1 cellular context compared by ENCODE assay signal in the genomic region with DNA sequence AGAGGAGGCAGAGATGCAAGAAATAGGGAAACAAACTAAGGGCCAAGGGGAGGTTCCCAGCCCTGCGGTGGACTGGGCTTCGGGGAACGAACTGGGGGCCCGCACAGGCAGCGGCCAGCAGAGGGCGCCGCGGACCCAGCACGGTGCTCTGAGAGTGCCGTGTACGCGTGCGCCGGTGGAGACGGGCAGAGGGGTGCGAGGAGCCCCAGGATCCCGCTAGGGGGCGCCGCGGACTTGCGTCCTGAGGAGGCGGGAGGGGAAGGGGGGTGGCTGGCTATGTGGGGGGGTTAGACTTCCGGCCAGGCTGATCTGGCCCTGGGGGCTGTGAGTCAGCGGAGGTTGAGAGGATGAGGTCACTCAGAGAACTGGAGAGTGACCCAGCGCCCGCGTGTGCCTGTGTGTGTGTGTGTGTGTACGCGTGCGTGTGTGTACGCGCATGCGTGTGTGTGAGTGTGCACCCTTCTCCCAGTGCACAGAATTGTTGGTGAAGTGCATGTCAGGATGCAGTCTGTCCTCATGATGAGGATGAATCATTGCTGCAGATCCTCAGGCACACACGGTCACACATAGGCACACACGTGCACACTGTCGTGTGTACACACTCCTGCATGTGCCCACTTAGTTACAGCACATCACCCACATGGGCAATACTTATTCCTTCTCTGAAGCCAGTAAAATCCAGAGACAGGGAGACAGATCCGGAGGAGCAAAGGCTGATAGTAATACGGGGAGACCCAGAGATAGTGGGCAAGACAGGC.
TF ChIP-seq lines count a peak whose summit lies in the region.

No MANE protein-coding gene starts in this region.

TF ChIP-seq in K562, 482 proteins besides CTCF, POLR2A, EP300 and RAD21 (continued from another document and continues in another):
- TF ChIP-seq, protein P1, sequence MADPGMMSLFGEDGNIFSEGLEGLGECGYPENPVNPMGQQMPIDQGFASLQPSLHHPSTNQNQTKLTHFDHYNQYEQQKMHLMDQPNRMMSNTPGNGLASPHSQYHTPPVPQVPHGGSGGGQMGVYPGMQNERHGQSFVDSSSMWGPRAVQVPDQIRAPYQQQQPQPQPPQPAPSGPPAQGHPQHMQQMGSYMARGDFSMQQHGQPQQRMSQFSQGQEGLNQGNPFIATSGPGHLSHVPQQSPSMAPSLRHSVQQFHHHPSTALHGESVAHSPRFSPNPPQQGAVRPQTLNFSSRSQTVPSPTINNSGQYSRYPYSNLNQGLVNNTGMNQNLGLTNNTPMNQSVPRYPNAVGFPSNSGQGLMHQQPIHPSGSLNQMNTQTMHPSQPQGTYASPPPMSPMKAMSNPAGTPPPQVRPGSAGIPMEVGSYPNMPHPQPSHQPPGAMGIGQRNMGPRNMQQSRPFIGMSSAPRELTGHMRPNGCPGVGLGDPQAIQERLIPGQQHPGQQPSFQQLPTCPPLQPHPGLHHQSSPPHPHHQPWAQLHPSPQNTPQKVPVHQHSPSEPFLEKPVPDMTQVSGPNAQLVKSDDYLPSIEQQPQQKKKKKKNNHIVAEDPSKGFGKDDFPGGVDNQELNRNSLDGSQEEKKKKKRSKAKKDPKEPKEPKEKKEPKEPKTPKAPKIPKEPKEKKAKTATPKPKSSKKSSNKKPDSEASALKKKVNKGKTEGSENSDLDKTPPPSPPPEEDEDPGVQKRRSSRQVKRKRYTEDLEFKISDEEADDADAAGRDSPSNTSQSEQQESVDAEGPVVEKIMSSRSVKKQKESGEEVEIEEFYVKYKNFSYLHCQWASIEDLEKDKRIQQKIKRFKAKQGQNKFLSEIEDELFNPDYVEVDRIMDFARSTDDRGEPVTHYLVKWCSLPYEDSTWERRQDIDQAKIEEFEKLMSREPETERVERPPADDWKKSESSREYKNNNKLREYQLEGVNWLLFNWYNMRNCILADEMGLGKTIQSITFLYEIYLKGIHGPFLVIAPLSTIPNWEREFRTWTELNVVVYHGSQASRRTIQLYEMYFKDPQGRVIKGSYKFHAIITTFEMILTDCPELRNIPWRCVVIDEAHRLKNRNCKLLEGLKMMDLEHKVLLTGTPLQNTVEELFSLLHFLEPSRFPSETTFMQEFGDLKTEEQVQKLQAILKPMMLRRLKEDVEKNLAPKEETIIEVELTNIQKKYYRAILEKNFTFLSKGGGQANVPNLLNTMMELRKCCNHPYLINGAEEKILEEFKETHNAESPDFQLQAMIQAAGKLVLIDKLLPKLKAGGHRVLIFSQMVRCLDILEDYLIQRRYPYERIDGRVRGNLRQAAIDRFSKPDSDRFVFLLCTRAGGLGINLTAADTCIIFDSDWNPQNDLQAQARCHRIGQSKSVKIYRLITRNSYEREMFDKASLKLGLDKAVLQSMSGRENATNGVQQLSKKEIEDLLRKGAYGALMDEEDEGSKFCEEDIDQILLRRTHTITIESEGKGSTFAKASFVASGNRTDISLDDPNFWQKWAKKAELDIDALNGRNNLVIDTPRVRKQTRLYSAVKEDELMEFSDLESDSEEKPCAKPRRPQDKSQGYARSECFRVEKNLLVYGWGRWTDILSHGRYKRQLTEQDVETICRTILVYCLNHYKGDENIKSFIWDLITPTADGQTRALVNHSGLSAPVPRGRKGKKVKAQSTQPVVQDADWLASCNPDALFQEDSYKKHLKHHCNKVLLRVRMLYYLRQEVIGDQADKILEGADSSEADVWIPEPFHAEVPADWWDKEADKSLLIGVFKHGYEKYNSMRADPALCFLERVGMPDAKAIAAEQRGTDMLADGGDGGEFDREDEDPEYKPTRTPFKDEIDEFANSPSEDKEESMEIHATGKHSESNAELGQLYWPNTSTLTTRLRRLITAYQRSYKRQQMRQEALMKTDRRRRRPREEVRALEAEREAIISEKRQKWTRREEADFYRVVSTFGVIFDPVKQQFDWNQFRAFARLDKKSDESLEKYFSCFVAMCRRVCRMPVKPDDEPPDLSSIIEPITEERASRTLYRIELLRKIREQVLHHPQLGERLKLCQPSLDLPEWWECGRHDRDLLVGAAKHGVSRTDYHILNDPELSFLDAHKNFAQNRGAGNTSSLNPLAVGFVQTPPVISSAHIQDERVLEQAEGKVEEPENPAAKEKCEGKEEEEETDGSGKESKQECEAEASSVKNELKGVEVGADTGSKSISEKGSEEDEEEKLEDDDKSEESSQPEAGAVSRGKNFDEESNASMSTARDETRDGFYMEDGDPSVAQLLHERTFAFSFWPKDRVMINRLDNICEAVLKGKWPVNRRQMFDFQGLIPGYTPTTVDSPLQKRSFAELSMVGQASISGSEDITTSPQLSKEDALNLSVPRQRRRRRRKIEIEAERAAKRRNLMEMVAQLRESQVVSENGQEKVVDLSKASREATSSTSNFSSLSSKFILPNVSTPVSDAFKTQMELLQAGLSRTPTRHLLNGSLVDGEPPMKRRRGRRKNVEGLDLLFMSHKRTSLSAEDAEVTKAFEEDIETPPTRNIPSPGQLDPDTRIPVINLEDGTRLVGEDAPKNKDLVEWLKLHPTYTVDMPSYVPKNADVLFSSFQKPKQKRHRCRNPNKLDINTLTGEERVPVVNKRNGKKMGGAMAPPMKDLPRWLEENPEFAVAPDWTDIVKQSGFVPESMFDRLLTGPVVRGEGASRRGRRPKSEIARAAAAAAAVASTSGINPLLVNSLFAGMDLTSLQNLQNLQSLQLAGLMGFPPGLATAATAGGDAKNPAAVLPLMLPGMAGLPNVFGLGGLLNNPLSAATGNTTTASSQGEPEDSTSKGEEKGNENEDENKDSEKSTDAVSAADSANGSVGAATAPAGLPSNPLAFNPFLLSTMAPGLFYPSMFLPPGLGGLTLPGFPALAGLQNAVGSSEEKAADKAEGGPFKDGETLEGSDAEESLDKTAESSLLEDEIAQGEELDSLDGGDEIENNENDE (IDR thresholded peaks at IDR 0.05; ENCODE audit: low read depth, low read length) = no peak
- TF ChIP-seq ERF (CRISPR knock-in tag; IDR thresholded peaks at IDR 0.05) = 0 out of 2 replicates have a peak, but pooled peaks have one; percentile 50
- TF ChIP-seq POLR2AphosphoS2 (IDR thresholded peaks at IDR 0.05; ENCODE audit: low read length) = peak; percentile 99
- TF ChIP-seq NCOA1 (IDR thresholded peaks at IDR 0.05; ENCODE audit: low read depth) = peak; percentile 85
- TF ChIP-seq BHLHE40 (IDR thresholded peaks at IDR 0.05; ENCODE audit: low read length) = peak; percentile 88
- TF ChIP-seq BRD4 (IDR thresholded peaks at IDR 0.05) = no peak
- TF ChIP-seq TBL1XR1 (IDR thresholded peaks at IDR 0.05; ENCODE audit: low read length in 2 of 2) = peak; percentile 62 to 80; a peak in 2 of 4 replicates
- peak; percentile 40 to 90; a peak in 3 of 4 replicates for TF ChIP-seq HDAC1 (IDR thresholded peaks at IDR 0.05)
- TF ChIP-seq JUND (IDR thresholded peaks at IDR 0.05; ENCODE audit: borderline replicate concordance, low read depth, low read length) = peak; percentile 99
- peak; percentile 99; the same call in 2 of the 3 replicates for TF ChIP-seq JUND (tag; IDR thresholded peaks at IDR 0.05; ENCODE audit: borderline replicate concordance, low read depth, low read length)
- TF ChIP-seq, protein P2, sequence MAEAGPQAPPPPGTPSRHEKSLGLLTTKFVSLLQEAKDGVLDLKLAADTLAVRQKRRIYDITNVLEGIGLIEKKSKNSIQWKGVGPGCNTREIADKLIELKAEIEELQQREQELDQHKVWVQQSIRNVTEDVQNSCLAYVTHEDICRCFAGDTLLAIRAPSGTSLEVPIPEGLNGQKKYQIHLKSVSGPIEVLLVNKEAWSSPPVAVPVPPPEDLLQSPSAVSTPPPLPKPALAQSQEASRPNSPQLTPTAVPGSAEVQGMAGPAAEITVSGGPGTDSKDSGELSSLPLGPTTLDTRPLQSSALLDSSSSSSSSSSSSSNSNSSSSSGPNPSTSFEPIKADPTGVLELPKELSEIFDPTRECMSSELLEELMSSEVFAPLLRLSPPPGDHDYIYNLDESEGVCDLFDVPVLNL (CRISPR knock-in tag; IDR thresholded peaks at IDR 0.05; ENCODE audit: low read depth) = 0 out of 2 replicates have a peak, but pooled peaks have one; percentile 66
- TF ChIP-seq SAFB (IDR thresholded peaks at IDR 0.05; ENCODE audit: borderline replicate concordance, low read depth, low read length) = no peak
- TF ChIP-seq CBX1 (IDR thresholded peaks at IDR 0.05; ENCODE audit: low read depth) = peak; percentile 87; the same call in 1 of the 2 replicates
- TF ChIP-seq NFE2L1 (tag; IDR thresholded peaks at IDR 0.05; ENCODE audit: borderline replicate concordance, low read depth) = no peak
- TF ChIP-seq TAF1 (IDR thresholded peaks at IDR 0.05; ENCODE audit: control insufficient read depth, extremely low read depth, insufficient read depth, low read length, severe bottlenecking) = peak; percentile 54
- 0 out of 2 replicates have a peak, but pooled peaks have one; percentile 5 for TF ChIP-seq ZNF253 (CRISPR knock-in tag; conservative IDR thresholded peaks at IDR 0.05)
- TF ChIP-seq, protein P3, sequence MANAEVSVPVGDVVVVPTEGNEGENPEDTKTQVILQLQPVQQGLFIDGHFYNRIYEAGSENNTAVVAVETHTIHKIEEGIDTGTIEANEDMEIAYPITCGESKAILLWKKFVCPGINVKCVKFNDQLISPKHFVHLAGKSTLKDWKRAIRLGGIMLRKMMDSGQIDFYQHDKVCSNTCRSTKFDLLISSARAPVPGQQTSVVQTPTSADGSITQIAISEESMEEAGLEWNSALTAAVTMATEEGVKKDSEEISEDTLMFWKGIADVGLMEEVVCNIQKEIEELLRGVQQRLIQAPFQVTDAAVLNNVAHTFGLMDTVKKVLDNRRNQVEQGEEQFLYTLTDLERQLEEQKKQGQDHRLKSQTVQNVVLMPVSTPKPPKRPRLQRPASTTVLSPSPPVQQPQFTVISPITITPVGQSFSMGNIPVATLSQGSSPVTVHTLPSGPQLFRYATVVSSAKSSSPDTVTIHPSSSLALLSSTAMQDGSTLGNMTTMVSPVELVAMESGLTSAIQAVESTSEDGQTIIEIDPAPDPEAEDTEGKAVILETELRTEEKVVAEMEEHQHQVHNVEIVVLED (CRISPR knock-in tag; IDR thresholded peaks at IDR 0.05) = no peak
- TF ChIP-seq SETDB1 (IDR thresholded peaks at IDR 0.05; ENCODE audit: low read length) = no peak
- no peak for TF ChIP-seq SREBF2 (CRISPR knock-in tag; IDR thresholded peaks at IDR 0.05)
- peak; percentile 71 for TF ChIP-seq ELF1 (tag; IDR thresholded peaks at IDR 0.05)
- TF ChIP-seq, protein P4, sequence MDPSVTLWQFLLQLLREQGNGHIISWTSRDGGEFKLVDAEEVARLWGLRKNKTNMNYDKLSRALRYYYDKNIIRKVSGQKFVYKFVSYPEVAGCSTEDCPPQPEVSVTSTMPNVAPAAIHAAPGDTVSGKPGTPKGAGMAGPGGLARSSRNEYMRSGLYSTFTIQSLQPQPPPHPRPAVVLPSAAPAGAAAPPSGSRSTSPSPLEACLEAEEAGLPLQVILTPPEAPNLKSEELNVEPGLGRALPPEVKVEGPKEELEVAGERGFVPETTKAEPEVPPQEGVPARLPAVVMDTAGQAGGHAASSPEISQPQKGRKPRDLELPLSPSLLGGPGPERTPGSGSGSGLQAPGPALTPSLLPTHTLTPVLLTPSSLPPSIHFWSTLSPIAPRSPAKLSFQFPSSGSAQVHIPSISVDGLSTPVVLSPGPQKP (CRISPR knock-in tag; IDR thresholded peaks at IDR 0.05) = no peak
- TF ChIP-seq SRSF1 (IDR thresholded peaks at IDR 0.05; ENCODE audit: low read depth, low read length) = no peak
- TF ChIP-seq KDM2B (CRISPR knock-in tag; IDR thresholded peaks at IDR 0.05) = no peak
- peak; percentile 22; the same call in 1 of the 2 replicates for TF ChIP-seq FOXP1 (CRISPR knock-in tag; IDR thresholded peaks at IDR 0.05)
- TF ChIP-seq ZNF316 (IDR thresholded peaks at IDR 0.05) = peak; percentile 70
- no peak for TF ChIP-seq RFX5 (IDR thresholded peaks at IDR 0.05; ENCODE audit: low read depth, low read length)
- peak; percentile 91; the same call in 1 of the 2 replicates for TF ChIP-seq ZBTB7A (IDR thresholded peaks at IDR 0.05; ENCODE audit: borderline replicate concordance, control insufficient read depth, low read depth, low read length)
- TF ChIP-seq, protein P5, sequence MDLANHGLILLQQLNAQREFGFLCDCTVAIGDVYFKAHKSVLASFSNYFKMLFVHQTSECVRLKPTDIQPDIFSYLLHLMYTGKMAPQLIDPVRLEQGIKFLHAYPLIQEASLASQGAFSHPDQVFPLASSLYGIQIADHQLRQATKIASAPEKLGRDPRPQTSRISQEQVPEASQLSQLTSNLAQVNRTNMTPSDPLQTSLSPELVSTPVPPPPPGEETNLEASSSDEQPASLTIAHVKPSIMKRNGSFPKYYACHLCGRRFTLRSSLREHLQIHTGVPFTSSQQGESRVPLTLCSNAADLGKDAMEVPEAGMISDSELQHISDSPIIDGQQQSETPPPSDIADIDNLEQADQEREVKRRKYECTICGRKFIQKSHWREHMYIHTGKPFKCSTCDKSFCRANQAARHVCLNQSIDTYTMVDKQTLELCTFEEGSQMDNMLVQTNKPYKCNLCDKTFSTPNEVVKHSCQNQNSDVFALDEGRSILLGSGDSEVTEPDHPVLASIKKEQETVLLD (IDR thresholded peaks at IDR 0.05) = peak; percentile 89
- TF ChIP-seq MCM2 (IDR thresholded peaks at IDR 0.05; ENCODE audit: low read depth) = no peak
- peak; percentile 64 to 100 for TF ChIP-seq KDM1A (IDR thresholded peaks at IDR 0.05)
- peak; percentile 59; the same call in 1 of the 2 replicates for TF ChIP-seq RFX7 (CRISPR knock-in tag; IDR thresholded peaks at IDR 0.05)
- peak; percentile 63; the same call in 1 of the 2 replicates for TF ChIP-seq STAG1 (CRISPR knock-in tag; IDR thresholded peaks at IDR 0.05; ENCODE audit: borderline replicate concordance)
- TF ChIP-seq NR2C1 (IDR thresholded peaks at IDR 0.05) = no peak
- peak; percentile 47; the same call in 1 of the 2 replicates for TF ChIP-seq NR2C1 (tag; IDR thresholded peaks at IDR 0.05)
- no peak for TF ChIP-seq ZEB2 (IDR thresholded peaks at IDR 0.05)
- TF ChIP-seq FOXJ2 (tag; IDR thresholded peaks at IDR 0.05) = peak; percentile 34
- peak; percentile 90 to 92 for TF ChIP-seq NRF1 (conservative IDR thresholded peaks at IDR 0.05 in 1 of 2, IDR thresholded peaks at IDR 0.05 in 1 of 2)
- peak; percentile 80 for TF ChIP-seq PCBP1 (IDR thresholded peaks at IDR 0.05; ENCODE audit: low read depth, low read length, poor library complexity, severe bottlenecking)
- no peak for TF ChIP-seq RBBP5 (IDR thresholded peaks at IDR 0.05; ENCODE audit: borderline replicate concordance, insufficient read depth, low read length, poor library complexity, severe bottlenecking)
- TF ChIP-seq ZNF384 (IDR thresholded peaks at IDR 0.05; ENCODE audit: low read depth, low read length) = 0 out of 2 replicates have a peak, but pooled peaks have one; percentile 35
- TF ChIP-seq, protein P6, sequence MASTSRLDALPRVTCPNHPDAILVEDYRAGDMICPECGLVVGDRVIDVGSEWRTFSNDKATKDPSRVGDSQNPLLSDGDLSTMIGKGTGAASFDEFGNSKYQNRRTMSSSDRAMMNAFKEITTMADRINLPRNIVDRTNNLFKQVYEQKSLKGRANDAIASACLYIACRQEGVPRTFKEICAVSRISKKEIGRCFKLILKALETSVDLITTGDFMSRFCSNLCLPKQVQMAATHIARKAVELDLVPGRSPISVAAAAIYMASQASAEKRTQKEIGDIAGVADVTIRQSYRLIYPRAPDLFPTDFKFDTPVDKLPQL (IDR thresholded peaks at IDR 0.05; ENCODE audit: extremely low read depth, insufficient read length) = no peak
- TF ChIP-seq, protein P7, sequence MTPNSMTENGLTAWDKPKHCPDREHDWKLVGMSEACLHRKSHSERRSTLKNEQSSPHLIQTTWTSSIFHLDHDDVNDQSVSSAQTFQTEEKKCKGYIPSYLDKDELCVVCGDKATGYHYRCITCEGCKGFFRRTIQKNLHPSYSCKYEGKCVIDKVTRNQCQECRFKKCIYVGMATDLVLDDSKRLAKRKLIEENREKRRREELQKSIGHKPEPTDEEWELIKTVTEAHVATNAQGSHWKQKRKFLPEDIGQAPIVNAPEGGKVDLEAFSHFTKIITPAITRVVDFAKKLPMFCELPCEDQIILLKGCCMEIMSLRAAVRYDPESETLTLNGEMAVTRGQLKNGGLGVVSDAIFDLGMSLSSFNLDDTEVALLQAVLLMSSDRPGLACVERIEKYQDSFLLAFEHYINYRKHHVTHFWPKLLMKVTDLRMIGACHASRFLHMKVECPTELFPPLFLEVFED (CRISPR knock-in tag; conservative IDR thresholded peaks at IDR 0.05) = peak; percentile 96
- TF ChIP-seq XRCC3 (IDR thresholded peaks at IDR 0.05) = no peak
- TF ChIP-seq XRCC5 (IDR thresholded peaks at IDR 0.05; ENCODE audit: low read depth, low read length) = peak; percentile 95
